14 cellular contexts compared by ENCODE assay signal in the genomic region with DNA sequence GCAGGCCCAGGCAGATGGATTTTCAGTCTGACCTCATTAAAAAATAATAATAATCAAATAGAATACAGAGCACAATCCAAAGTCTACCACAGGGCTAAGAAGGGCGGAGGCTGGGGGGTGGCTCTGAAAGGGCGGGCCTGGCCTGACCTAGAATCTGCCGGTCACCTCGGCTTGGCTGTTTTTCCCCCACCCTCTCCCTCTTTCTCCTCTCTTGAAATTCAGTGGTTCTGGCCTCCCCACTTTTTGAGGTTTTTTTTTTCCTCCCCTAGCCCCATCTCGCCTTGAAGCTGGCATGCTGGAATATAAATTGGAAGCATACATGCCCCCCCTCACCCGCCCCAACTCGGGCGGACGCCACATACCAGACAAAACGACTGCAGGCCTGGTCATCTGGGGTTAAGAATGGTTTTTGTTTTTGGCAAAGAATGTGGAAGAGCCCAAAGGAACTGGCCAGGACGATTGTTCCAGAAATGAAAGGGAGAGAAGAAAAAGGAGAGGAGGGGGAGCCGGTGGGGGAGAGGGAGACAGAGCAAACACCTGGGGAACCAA. TPM values are rescaled to one million over a fixed set of nuclear protein-coding genes. Genes with fewer than 3 reads are reported as not detected.
DNase-seq lines count a peak whose midpoint lies in the region; ATAC-seq and TF ChIP-seq lines count a peak whose summit lies in the region.
"Had no signal": no experiment of that assay in that cellular context is flagged by ENCODE, and none has a peak within 500 bp of the region (broad histone marks: within the 10 kb centered on the region; RNA-seq: fewer than 3 reads in every experiment).

No MANE protein-coding gene starts in this region.

- H3K36me3 Mint-ChIP-seq in endodermal cell (ENCODE audit: low read depth) = peaks cover 14% of the 10 kb centered on the region
- peaks cover 15% of the 10 kb centered on the region for H3K36me3 Mint-ChIP-seq in mesothelial cell of epicardium

- H3K36me3 ChIP-seq in H7 (replicated peaks; ENCODE audit: control insufficient read depth, insufficient read depth, low read length) (no peaks in the 10 kb centered on the region), endodermal cell (ENCODE audit: control insufficient read depth, insufficient read depth, low read length) (no peaks in the 10 kb centered on the region), thoracic aorta (no peaks in the 10 kb centered on the region), spleen (no peaks in the 10 kb centered on the region)
- no peaks in the 10 kb centered on the region for H3K36me3 ChIP-seq in effector memory CD4-positive, alpha-beta T cell (ENCODE audit: control insufficient read depth, insufficient read depth, low read length)
- H3K36me3 ChIP-seq: neutrophil had no signal

- H3K4me3 Mint-ChIP-seq in endodermal cell = no peak overlapping the region
- no peak overlapping the region for H3K4me3 Mint-ChIP-seq in mesothelial cell of epicardium
- H3K4me3 Mint-ChIP-seq: activated T-cell treated with anti-CD3 and anti-CD28 coated beads, Interleukin-2, amount 50 U/mL, for 72 hours had no signal

- WGBS in endodermal cell (ENCODE audit: insufficient coverage in 1 of 2, insufficient read length in 1 of 2), 2 experiments = 20 to 51% methylated on average over 7 to 12 of the region's 12 CpGs
- WGBS in spleen, 5 donors = 46 to 54% (median 52%) methylated on average over 12 of the region's 12 CpGs

- DNase-seq in H7 (peak; percentile 76), endodermal cell (no peak), mesothelial cell of epicardium (ENCODE audit: low spot score in 2 of 2, unreplicated experiment in 2 of 2) (no peak), thoracic aorta (ENCODE audit: low spot score) (no peak), SK-N-DZ (ENCODE audit: low spot score) (no peak), spleen (no peak), HCEC 1CT (no peak)
- DNase-seq in effector memory CD4-positive, alpha-beta T cell = no peak
- DNase-seq: activated T-cell treated with anti-CD3 and anti-CD28 coated beads, Interleukin-2, amount 50 U/mL, for 72 hours; Caco-2; NCI-H526 treated with DMSO at 0.1 percent for 48 hours; SIG-M5; stimulated activated CD4-positive, alpha-beta T cell treated with anti-CD3 and anti-CD28 coated beads, Interleukin-1b, Interleukin-23, amount 100 ng/mL, for 48 hours had no signal

- no peaks in the 10 kb centered on the region for H3K27me3 ChIP-seq in H7 (ENCODE audit: control insufficient read depth, insufficient read depth, low read length)
- H3K27me3 ChIP-seq in endodermal cell (ENCODE audit: control insufficient read depth, insufficient read depth, low read length, poor library complexity, severe bottlenecking) = no peaks in the 10 kb centered on the region
- H3K27me3 ChIP-seq in thoracic aorta (replicated peaks; ENCODE audit: insufficient read depth) = no peaks in the 10 kb centered on the region
- H3K27me3 ChIP-seq in spleen (replicated peaks in 1 of 7) = peaks cover 0 to 26% (median 7%) of the 10 kb centered on the region in 7 donors
- H3K27me3 ChIP-seq in effector memory CD4-positive, alpha-beta T cell (replicated peaks; ENCODE audit: control insufficient read depth, insufficient read depth, low read length, poor library complexity, severe bottlenecking) = no peaks in the 10 kb centered on the region

- no peak overlapping the region for H3K9ac ChIP-seq in endodermal cell (ENCODE audit: extremely low read depth, low read length, poor library complexity, severe bottlenecking)

- ATAC-seq in thoracic aorta (ENCODE audit: insufficient number of reproducible peaks, low FRiP score, low read depth) = no peak
- ATAC-seq: activated T-cell treated with anti-CD3 and anti-CD28 coated beads, Interleukin-2, amount 50 U/mL, for 72 hours had no signal

- H3K9me3 Mint-ChIP-seq in endodermal cell = peaks cover 9% of the 10 kb centered on the region
- no peaks in the 10 kb centered on the region for H3K9me3 Mint-ChIP-seq in mesothelial cell of epicardium
- H3K9me3 Mint-ChIP-seq: activated T-cell treated with anti-CD3 and anti-CD28 coated beads, Interleukin-2, amount 50 U/mL, for 72 hours had no signal

- H3K4me1 ChIP-seq in endodermal cell (ENCODE audit: control insufficient read depth, insufficient read depth, low read length) = peaks cover 4% of the 10 kb centered on the region
- peaks cover 43 to 89% of the 10 kb centered on the region in 2 donors for H3K4me1 ChIP-seq in thoracic aorta (ENCODE audit: control insufficient read depth in 1 of 2, low read depth in 2 of 2)
- H3K4me1 ChIP-seq in spleen = peaks cover 0 to 15% (median 4%) of the 10 kb centered on the region in 6 donors
- H3K4me1 ChIP-seq in effector memory CD4-positive, alpha-beta T cell (ENCODE audit: control insufficient read depth, insufficient read depth, low read length, poor library complexity, severe bottlenecking) = no peaks in the 10 kb centered on the region
- H3K4me1 ChIP-seq: Caco-2 had no signal

- TF ChIP-seq CTCF in endodermal cell (conservative IDR thresholded peaks at IDR 0.05) = no peak
- no peak for TF ChIP-seq CTCF in mesothelial cell of epicardium (IDR thresholded peaks at IDR 0.05; ENCODE audit: unreplicated experiment)
- no peak for TF ChIP-seq CTCF in thoracic aorta (IDR thresholded peaks at IDR 0.05)
- TF ChIP-seq CTCF in spleen (IDR thresholded peaks at IDR 0.05 in 8 of 11, conservative IDR thresholded peaks at IDR 0.05 in 3 of 11) = no peak

- no peaks in the 10 kb centered on the region for H3K9me3 ChIP-seq in endodermal cell (ENCODE audit: control insufficient read depth, low read length)
- H3K9me3 ChIP-seq in thoracic aorta = no peaks in the 10 kb centered on the region
- no peaks in the 10 kb centered on the region for H3K9me3 ChIP-seq in spleen
- H3K9me3 ChIP-seq in effector memory CD4-positive, alpha-beta T cell (ENCODE audit: control insufficient read depth, low read length) = no peaks in the 10 kb centered on the region
- H3K9me3 ChIP-seq: Caco-2, neutrophil had no signal

- peak overlapping the region; percentile 42 for H3K27ac Mint-ChIP-seq in endodermal cell
- peak overlapping the region; percentile 35 for H3K27ac Mint-ChIP-seq in mesothelial cell of epicardium
- H3K27ac Mint-ChIP-seq: activated T-cell treated with anti-CD3 and anti-CD28 coated beads, Interleukin-2, amount 50 U/mL, for 72 hours had no signal

- peak overlapping the region; percentile 90 for H3K27ac ChIP-seq in endodermal cell (ENCODE audit: low read depth, low read length)
- peak overlapping the region; percentile 80 to 95 for H3K27ac ChIP-seq in thoracic aorta
- H3K27ac ChIP-seq in spleen = no peak overlapping the region
- no peak overlapping the region for H3K27ac ChIP-seq in effector memory CD4-positive, alpha-beta T cell (ENCODE audit: insufficient read depth, low read length, poor library complexity, severe bottlenecking)
- H3K27ac ChIP-seq: neutrophil had no signal

- H3K27me3 Mint-ChIP-seq in endodermal cell (ENCODE audit: insufficient read depth) (no peaks in the 10 kb centered on the region), mesothelial cell of epicardium (ENCODE audit: low read depth) (no peaks in the 10 kb centered on the region)

- no peak for TF ChIP-seq POLR2A in spleen (IDR thresholded peaks at IDR 0.05)

- intact Hi-C loops in spleen (cut with DNase I; ENCODE audit: low total_unique reads) = no loop called here

- H3K4me3 ChIP-seq in H7 (ENCODE audit: insufficient read depth, low read depth, low read length) (no peak overlapping the region), endodermal cell (ENCODE audit: low read length) (no peak overlapping the region), thoracic aorta (peak overlapping the region; percentile 37), spleen (no peak overlapping the region)
- no peak overlapping the region for H3K4me3 ChIP-seq in effector memory CD4-positive, alpha-beta T cell (ENCODE audit: insufficient read depth, low read depth, low read length, poor library complexity, severe bottlenecking)

- H3K4me1 Mint-ChIP-seq in endodermal cell = peaks cover 28% of the 10 kb centered on the region
- peaks cover 16% of the 10 kb centered on the region for H3K4me1 Mint-ChIP-seq in mesothelial cell of epicardium

RNA-seq across cellular contexts. Expression of a gene that starts 25.1 kb away (rescaled TPM):
- 22.1 and 26.4 TPM in 2 replicates for total RNA-seq in H7 (2014; rRNA removed; shearing (Covaris generic))
- 10 to 100 TPM in 1 of 2 donors, 1 to 10 TPM in 1; 4.4 to 17.8 TPM for total RNA-seq in endodermal cell
- polyA plus RNA-seq in endodermal cell (2013, experiment 1 of 2) = 41.5 TPM
- 44.1 TPM for polyA plus RNA-seq in endodermal cell (2013, experiment 2 of 2)
- total RNA-seq in mesothelial cell of epicardium = 46.3 to 49.6 TPM (median 47.8 TPM) in 3 replicates
- 10 to 100 TPM; 30.1 to 39.8 TPM for total RNA-seq in thoracic aorta
- polyA plus RNA-seq in SK-N-DZ (2014; cell fraction: cytosol; rRNA removed) = not detected in 2 replicates
- 0.01 TPM in 1 of 2 replicates, not detected in the other for polyA plus RNA-seq in SK-N-DZ (2014; cell fraction: nucleus; rRNA removed)
- total RNA-seq in spleen = 1 to 10 TPM in 1 of 7 donors, under 1 TPM in 6; 0.54 to 1.5 (median 0.76) TPM
- polyA plus RNA-seq in spleen = under 1 TPM; 0.15 to 0.51 (median 0.33) TPM

Comparison
In these comparisons a context has a peak if more than half of its experiments do, and no peak if none do; other contexts are left out.
1. H3K27ac ChIP-seq: peak in endodermal cell (single experiment) and thoracic aorta (2 of 2); none in spleen (0 of 8) and effector memory CD4-positive, alpha-beta T cell (single experiment).